In genomic region chr1:31848381-31848897, GRCh38 we compare ENCODE assay signal across 11 cellular contexts. TPM values are rescaled to one million over a fixed set of nuclear protein-coding genes. Genes with fewer than 3 reads are reported as not detected.
DNase-seq lines count a peak whose midpoint lies in the region; ATAC-seq and TF ChIP-seq lines count a peak whose summit lies in the region.
"Had no signal": no experiment of that assay in that cellular context is flagged by ENCODE, and none has a peak within 500 bp of the region (broad histone marks: within the 10 kb centered on the region; RNA-seq: fewer than 3 reads in every experiment).

No MANE protein-coding gene starts in this region.

- H3K36me3 ChIP-seq in MG63: no peaks in the 10 kb centered on the region

- DNase-seq in GM13977 (ENCODE audit: low spot score) (peak; percentile 50), Ammon's horn (ENCODE audit: low spot score) (no peak), MG63 (no peak), foreskin fibroblast (no peak)
- DNase-seq in activated CD4-positive, alpha-beta T cell treated with anti-CD3 and anti-CD28 coated beads, Interleukin-2, amount 50 U/mL, for 48 hours: peak; percentile 39 to 49
- DNase-seq in central memory CD4-positive, alpha-beta T cell: peak; percentile 61
- DNase-seq in stimulated activated CD8-positive, alpha-beta memory T cell treated with anti-CD3 and anti-CD28 coated beads, Interleukin-12 subunit alpha, Interleukin-12 subunit beta, amount 100 ng/mL, for 4 hours (ENCODE audit: low read depth): peak; percentile 31
- DNase-seq: Caco-2, HFFc6, NCI-H1930 had no signal

- no peak for ATAC-seq in GM18498 (IDR thresholded peaks at IDR 0.05; ENCODE audit: unreplicated experiment)

- in situ Hi-C loops in GM13977 (cut with MboI; ENCODE audit: low pct_unique_long_range_greater_than_20kb, low sequenced_read_pairs, unreplicated experiment): no loop called here

- no peaks in the 10 kb centered on the region for H3K9me3 ChIP-seq in MG63
- H3K9me3 ChIP-seq: Caco-2 had no signal

- no peaks in the 10 kb centered on the region for H3K27me3 ChIP-seq in MG63

- no peak for TF ChIP-seq CTCF in GM13977 (IDR thresholded peaks at IDR 0.05; ENCODE audit: extremely low read depth, insufficient read depth, missing control alignments)
- TF ChIP-seq CTCF in foreskin fibroblast (IDR thresholded peaks at IDR 0.05; ENCODE audit: low read depth, low read length): no peak

- H3K4me3 ChIP-seq in MG63 (no peak overlapping the region), foreskin fibroblast (ENCODE audit: low read depth in 1 of 2, low read length in 2 of 2) (no peak overlapping the region)

RNA-seq across cellular contexts. Expression of gene SPOCD1, which starts 32.6 kb away (rescaled TPM):
- 27.6 and 32.3 TPM in 2 replicates for total RNA-seq in MG63 (2014; rRNA removed; shearing (Covaris generic); ENCODE audit: low replicate concordance)

Comparison
In these comparisons a context has a peak if more than half of its experiments do, and no peak if none do; other contexts are left out.
1. DNase-seq: peak in GM13977 (single experiment), activated CD4-positive, alpha-beta T cell treated with anti-CD3 and anti-CD28 coated beads, Interleukin-2, amount 50 U/mL, for 48 hours (2 of 2), central memory CD4-positive, alpha-beta T cell (single experiment) and stimulated activated CD8-positive, alpha-beta memory T cell treated with anti-CD3 and anti-CD28 coated beads, Interleukin-12 subunit alpha, Interleukin-12 subunit beta, amount 100 ng/mL, for 4 hours (single experiment); none in Ammon's horn (single experiment), MG63 (single experiment) and foreskin fibroblast (0 of 2).